31 cellular contexts compared by ENCODE assay signal in the genomic region with DNA sequence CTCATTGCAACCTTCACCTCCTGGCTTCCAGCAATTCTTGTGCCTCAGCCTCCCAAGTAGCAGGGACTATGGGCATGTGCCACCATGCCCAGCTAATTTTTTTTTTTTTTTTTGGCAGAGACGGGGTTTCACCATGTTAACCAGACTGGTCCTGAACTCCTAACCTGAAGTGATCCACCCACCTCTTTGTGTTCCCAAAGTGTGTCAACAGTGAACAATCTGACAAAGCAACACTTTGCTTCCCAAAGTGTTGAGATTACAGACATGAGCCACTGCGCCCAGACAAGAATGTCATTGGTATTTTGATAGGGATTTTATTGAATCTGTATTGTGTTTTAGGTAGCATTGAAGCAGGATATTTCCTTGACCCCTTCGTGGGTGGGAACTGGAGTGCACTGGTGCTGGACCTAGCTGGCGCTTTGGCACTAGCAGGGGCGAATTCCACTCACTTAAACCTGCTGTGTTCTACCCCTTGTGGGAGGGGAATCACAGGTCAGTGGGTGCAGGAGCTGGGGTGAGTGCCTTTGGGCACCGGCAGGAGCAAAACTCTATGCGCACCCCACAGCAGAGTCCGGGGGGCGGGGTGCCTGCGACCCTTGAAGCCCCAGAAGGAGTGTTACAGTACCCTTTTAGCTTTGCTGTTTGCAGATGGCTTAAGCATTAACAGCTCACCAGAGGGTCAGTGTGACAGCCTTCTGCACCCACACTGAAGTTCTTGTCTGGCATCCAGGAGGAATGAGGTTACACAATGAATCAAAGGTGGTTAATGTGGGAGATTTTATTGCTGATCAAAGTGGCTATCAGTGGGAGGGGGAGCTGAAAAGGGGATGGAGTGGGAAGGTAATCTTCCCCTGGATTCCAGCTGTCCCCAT.
"Had no signal": no experiment of that assay in that cellular context is flagged by ENCODE, and none has a peak within 500 bp of the region (broad histone marks: within the 10 kb centered on the region; RNA-seq: fewer than 3 reads in every experiment).

No MANE protein-coding gene starts in this region.

- H3K9me3 ChIP-seq: prostate gland, suprapubic skin, testis, tibial artery, transverse colon, upper lobe of right lung, uterus had no signal

- H2AFZ ChIP-seq: neural progenitor cell, parathyroid adenoma had no signal

- H3K27ac Mint-ChIP-seq: naive thymus-derived CD4-positive, alpha-beta T cell; natural killer cell; nephron; neural progenitor cell; stimulated activated memory B cell treated with anti-CD40 and anti-IgM and Interleukin-4, amounts not matched to agents 10 μg/mL and 1 μg/mL and 100 μg/mL, for 72 hours; stimulated activated naive CD8-positive, alpha-beta T cell treated with anti-CD3 and anti-CD28 coated beads, Interleukin-15, amount 100 ng/mL, for 72 hours; type B pancreatic cell had no signal

- H3K9ac ChIP-seq: neural progenitor cell, parathyroid adenoma had no signal

- H3K4me1 ChIP-seq: neural progenitor cell, parathyroid adenoma, prostate gland, spleen, suprapubic skin, testis, transverse colon, upper lobe of right lung, uterus had no signal

- H3K36me3 Mint-ChIP-seq: natural killer cell, neural progenitor cell, type B pancreatic cell had no signal

- H3K27me3 ChIP-seq: neural progenitor cell, ovary, spleen, suprapubic skin, testis, tibial artery, transverse colon, upper lobe of right lung, uterus had no signal

- H3K9me3 Mint-ChIP-seq: natural killer cell; stimulated activated memory B cell treated with anti-CD40 and anti-IgM and Interleukin-4, amounts not matched to agents 10 μg/mL and 1 μg/mL and 100 μg/mL, for 72 hours; stimulated activated naive CD8-positive, alpha-beta T cell treated with anti-CD3 and anti-CD28 coated beads, Interleukin-15, amount 100 ng/mL, for 72 hours; type B pancreatic cell had no signal

- ATAC-seq: naive thymus-derived CD4-positive, alpha-beta T cell; natural killer cell; right cardiac atrium; sciatic nerve; stimulated activated memory B cell treated with anti-CD40 and anti-IgM and Interleukin-4, amounts not matched to agents 10 μg/mL and 1 μg/mL and 100 μg/mL, for 72 hours; stimulated activated naive CD8-positive, alpha-beta T cell treated with anti-CD3 and anti-CD28 coated beads, Interleukin-15, amount 100 ng/mL, for 72 hours; stimulated activated naive CD8-positive, alpha-beta T cell treated with anti-CD3 and anti-CD28 coated beads, Interleukin-15, Interleukin-2, amounts not matched to agents 100 U/mL and 50 U/mL, for 24 hours; upper lobe of right lung had no signal

- H3K27ac ChIP-seq: neural progenitor cell, ovary, parathyroid adenoma, prostate gland, skin epidermis, spleen, suprapubic skin, testis, tibial artery, transverse colon, upper lobe of right lung, uterus had no signal

- H3K4me1 Mint-ChIP-seq: nephron; neural progenitor cell; stimulated activated naive CD8-positive, alpha-beta T cell treated with anti-CD3 and anti-CD28 coated beads, Interleukin-15, amount 100 ng/mL, for 72 hours had no signal

- H3K36me3 ChIP-seq: neural progenitor cell, ovary, prostate gland, spleen, suprapubic skin, transverse colon, upper lobe of right lung, uterus had no signal

- H3K27me3 Mint-ChIP-seq: naive thymus-derived CD4-positive, alpha-beta T cell; stimulated activated memory B cell treated with anti-CD40 and anti-IgM and Interleukin-4, amounts not matched to agents 10 μg/mL and 1 μg/mL and 100 μg/mL, for 72 hours; stimulated activated naive CD8-positive, alpha-beta T cell treated with anti-CD3 and anti-CD28 coated beads, Interleukin-15, amount 100 ng/mL, for 72 hours; type B pancreatic cell had no signal

- H3K4me3 ChIP-seq: neural progenitor cell, ovary, prostate gland, skin epidermis, smooth muscle cell, spleen, suprapubic skin, testis, tibial artery, transverse colon, upper lobe of right lung, uterus had no signal

- H3K4me2 ChIP-seq: neural progenitor cell, smooth muscle cell had no signal

- H3K4me3 Mint-ChIP-seq: naive thymus-derived CD4-positive, alpha-beta T cell; natural killer cell; nephron; neural progenitor cell; stimulated activated memory B cell treated with anti-CD40 and anti-IgM and Interleukin-4, amounts not matched to agents 10 μg/mL and 1 μg/mL and 100 μg/mL, for 72 hours; stimulated activated naive CD8-positive, alpha-beta T cell treated with anti-CD3 and anti-CD28 coated beads, Interleukin-15, amount 100 ng/mL, for 72 hours; type B pancreatic cell had no signal

- DNase-seq: naive thymus-derived CD4-positive, alpha-beta T cell; natural killer cell; occipital lobe; ovary; posterior cingulate gyrus; right cardiac atrium; spleen; stimulated activated CD4-positive, alpha-beta T cell treated with anti-CD3 and anti-CD28 coated beads, Interleukin-12 subunit alpha, Interleukin-12 subunit beta, amount 100 ng/mL, for 4 hours; stimulated activated CD4-positive, alpha-beta T cell treated with anti-CD3 and anti-CD28 coated beads, Interleukin-1b, Interleukin-23, amount 100 ng/mL, for 48 hours; stimulated activated CD4-positive, alpha-beta T cell treated with anti-CD3 and anti-CD28 coated beads, Interleukin-4, amount 100 ng/mL, for 1 hour; stimulated activated CD4-positive, alpha-beta T cell treated with anti-CD3 and anti-CD28 coated beads, Interleukin-4, amount 100 ng/mL, for 4 hours; stimulated activated CD8-positive, alpha-beta memory T cell treated with anti-CD3 and anti-CD28 coated beads, Interleukin-4, amount 100 ng/mL, for 48 hours; stimulated activated naive CD4-positive, alpha-beta T cell; stimulated activated naive CD8-positive, alpha-beta T cell treated with anti-CD3 and anti-CD28 coated beads, Interleukin-15, amount 100 ng/mL, for 72 hours; stimulated activated naive CD8-positive, alpha-beta T cell treated with anti-CD3 and anti-CD28 coated beads, Interleukin-15, Interleukin-2, amounts not matched to agents 100 U/mL and 50 U/mL, for 24 hours; substantia nigra; testis; tibial artery; transverse colon; upper lobe of right lung; uterus had no signal

- H3K79me2 ChIP-seq: parathyroid adenoma had no signal
